12 cellular contexts compared by ENCODE assay signal in genomic region chr2:44930274-44930826, GRCh38. TPM values are rescaled to one million over a fixed set of nuclear protein-coding genes. Genes with fewer than 3 reads are reported as not detected.
A peak's percentile ranks its signal among the peaks of the same experiment; 100 is the strongest.
DNase-seq lines count a peak whose midpoint lies in the region; ATAC-seq and TF ChIP-seq lines count a peak whose summit lies in the region.
"Had no signal": no experiment of that assay in that cellular context is flagged by ENCODE, and none has a peak within 500 bp of the region (broad histone marks: within the 10 kb centered on the region; RNA-seq: fewer than 3 reads in every experiment).

No MANE protein-coding gene starts in this region.

- peaks cover 23% of the 10 kb centered on the region for H3K4me1 Mint-ChIP-seq in CD8-positive, alpha-beta T cell (ENCODE audit: low read depth)
- peaks cover 15% of the 10 kb centered on the region for H3K4me1 Mint-ChIP-seq in activated naive CD8-positive, alpha-beta T cell treated with anti-CD3 and anti-CD28 coated beads for 36 hours
- H3K4me1 Mint-ChIP-seq: nephron progenitor cell had no signal

- no peak overlapping the region for H3K18ac ChIP-seq in mesendoderm (ENCODE audit: low read length)

- H3K27me3 Mint-ChIP-seq in CD8-positive, alpha-beta T cell (ENCODE audit: low read depth): peaks cover 62% of the 10 kb centered on the region
- H3K27me3 Mint-ChIP-seq in activated naive CD8-positive, alpha-beta T cell treated with anti-CD3 and anti-CD28 coated beads for 36 hours: peaks cover 91% of the 10 kb centered on the region

- no peak overlapping the region for H3K27ac ChIP-seq in CD8-positive, alpha-beta T cell (ENCODE audit: low read depth, low read length)
- H3K27ac ChIP-seq in mesendoderm (ENCODE audit: low read depth, low read length): no peak overlapping the region

- H2BK120ac ChIP-seq in mesendoderm (ENCODE audit: low read depth, low read length): no peak overlapping the region

- TF ChIP-seq CTCF in CD8-positive, alpha-beta T cell (IDR thresholded peaks at IDR 0.05): no peak
- no peak for TF ChIP-seq CTCF in GM13976 (IDR thresholded peaks at IDR 0.05; ENCODE audit: borderline replicate concordance, control extremely low read depth, extremely low read depth, insufficient read depth, missing control alignments)

- H3K36me3 ChIP-seq in CD8-positive, alpha-beta T cell (ENCODE audit: insufficient read depth, low read length): no peaks in the 10 kb centered on the region
- H3K36me3 ChIP-seq in mesendoderm (ENCODE audit: control insufficient read depth, insufficient read depth, low read length): no peaks in the 10 kb centered on the region

- H3K23ac ChIP-seq in mesendoderm (ENCODE audit: low read length): no peak overlapping the region

- H3K4ac ChIP-seq in mesendoderm (ENCODE audit: low read depth, low read length): no peak overlapping the region

- no peak overlapping the region for H3K9ac ChIP-seq in mesendoderm (ENCODE audit: low read length)

- POLR2A ChIA-PET in CD8-positive, alpha-beta T cell (lab: Charles Lee): no interaction called here

- CTCF ChIA-PET in CD8-positive, alpha-beta T cell (lab: Charles Lee): no interaction called here

- peaks cover 19% of the 10 kb centered on the region for H3K27me3 ChIP-seq in CD8-positive, alpha-beta T cell (ENCODE audit: insufficient read depth, low read length)
- H3K27me3 ChIP-seq in mesendoderm (ENCODE audit: insufficient read depth, low read length, poor library complexity): peaks cover 65% of the 10 kb centered on the region

- no peak overlapping the region for H4K8ac ChIP-seq in mesendoderm (ENCODE audit: low read depth, low read length)

- no peak overlapping the region for H2AK5ac ChIP-seq in mesendoderm (ENCODE audit: low read length)

- intact Hi-C loops in CD8-positive, alpha-beta T cell (cut with DNase I, micrococcal nuclease): no loop called here
- intact Hi-C loops in head of caudate nucleus (cut with DNase I): loop anchor here (10.0 kb wide), 1 partner anchor 166 kb away; no protein-coding TSS in a partner anchor

- H3K9me3 ChIP-seq in CD8-positive, alpha-beta T cell (ENCODE audit: low read length): no peaks in the 10 kb centered on the region

- no peak overlapping the region for H3K56ac ChIP-seq in mesendoderm (ENCODE audit: low read length)

- H2BK15ac ChIP-seq in mesendoderm (replicated peaks; ENCODE audit: low read depth): no peak overlapping the region

- no peak overlapping the region for H3K4me2 ChIP-seq in mesendoderm (ENCODE audit: low read length)

- H2BK5ac ChIP-seq in mesendoderm (ENCODE audit: low read length): no peak overlapping the region

- no peak for DNase-seq in CD8-positive, alpha-beta T cell
- DNase-seq in GM13976 (ENCODE audit: low spot score) (peak; percentile 40), mesendoderm (peak; percentile 81), GDM1 (lab: John Stamatoyannopoulos, UW) (no peak), head of caudate nucleus (no peak)
- DNase-seq in activated naive CD8-positive, alpha-beta T cell treated with anti-CD3 and anti-CD28 coated beads for 36 hours: no peak
- DNase-seq: activated effector memory CD4-positive, alpha-beta T cell treated with anti-CD3 and anti-CD28 coated beads, Interleukin-2, amount 50 U/mL, for 16 hours; central memory CD4-positive, alpha-beta T cell; nephron progenitor cell; stimulated activated CD4-positive, alpha-beta T cell treated with anti-CD3 and anti-CD28 coated beads, Interleukin-12 subunit alpha, Interleukin-12 subunit beta, amount 100 ng/mL, for 4 hours had no signal

- no peak for ATAC-seq in CD8-positive, alpha-beta T cell
- no peak for ATAC-seq in HG02623 (IDR thresholded peaks at IDR 0.05; ENCODE audit: unreplicated experiment)
- ATAC-seq in GM21515 (IDR thresholded peaks at IDR 0.05; ENCODE audit: unreplicated experiment): no peak

- no peaks in the 10 kb centered on the region for H3K36me3 Mint-ChIP-seq in CD8-positive, alpha-beta T cell
- H3K36me3 Mint-ChIP-seq in activated naive CD8-positive, alpha-beta T cell treated with anti-CD3 and anti-CD28 coated beads for 36 hours: no peaks in the 10 kb centered on the region

- peaks cover 5% of the 10 kb centered on the region for H3K4me1 ChIP-seq in CD8-positive, alpha-beta T cell (ENCODE audit: insufficient read depth, low read length)
- peaks cover 10% of the 10 kb centered on the region for H3K4me1 ChIP-seq in mesendoderm (ENCODE audit: control insufficient read depth, low read depth, low read length)

- H3K4me3 ChIP-seq in CD8-positive, alpha-beta T cell (ENCODE audit: low read depth, low read length): no peak overlapping the region
- no peak overlapping the region for H3K4me3 ChIP-seq in mesendoderm (ENCODE audit: low read length)

- no CpG with 5 or more reads among the region's 22 CpGs for WGBS in mesendoderm (ENCODE audit: extremely low coverage, insufficient coverage, low lambda C conversion rate)

- in situ Hi-C loops in GM13976 (cut with MboI; ENCODE audit: low sequenced_read_pairs, unreplicated experiment): no loop called here

- peak overlapping the region; percentile 3 for H3K4me3 Mint-ChIP-seq in CD8-positive, alpha-beta T cell
- H3K4me3 Mint-ChIP-seq in activated naive CD8-positive, alpha-beta T cell treated with anti-CD3 and anti-CD28 coated beads for 36 hours: peak overlapping the region; percentile 15
- H3K4me3 Mint-ChIP-seq: nephron progenitor cell had no signal

- no peaks in the 10 kb centered on the region for H3K9me3 Mint-ChIP-seq in CD8-positive, alpha-beta T cell
- H3K9me3 Mint-ChIP-seq in activated naive CD8-positive, alpha-beta T cell treated with anti-CD3 and anti-CD28 coated beads for 36 hours: no peaks in the 10 kb centered on the region
- H3K9me3 Mint-ChIP-seq: nephron progenitor cell had no signal

- H4K5ac ChIP-seq in mesendoderm (ENCODE audit: low read length): no peak overlapping the region

- no peaks in the 10 kb centered on the region for H3K79me1 ChIP-seq in mesendoderm (ENCODE audit: low read length)

- no peaks in the 10 kb centered on the region for H3K79me2 ChIP-seq in mesendoderm (ENCODE audit: control insufficient read depth, insufficient read depth, low read length)

- no peak overlapping the region for H3K27ac Mint-ChIP-seq in CD8-positive, alpha-beta T cell
- no peak overlapping the region for H3K27ac Mint-ChIP-seq in activated naive CD8-positive, alpha-beta T cell treated with anti-CD3 and anti-CD28 coated beads for 36 hours
- H3K27ac Mint-ChIP-seq: nephron progenitor cell had no signal

RNA-seq across cellular contexts. Expression of gene SIX3, which starts 11.2 kb away (rescaled TPM):
- under 1 TPM in 1 of 2 experiments, not detected in 1; 0.11 TPM for total RNA-seq in CD8-positive, alpha-beta T cell
- not detected for total RNA-seq in activated naive CD8-positive, alpha-beta T cell treated with anti-CD3 and anti-CD28 coated beads for 36 hours
- polyA plus RNA-seq in mesendoderm (2013, experiment 1 of 2): 1.3 TPM
- polyA plus RNA-seq in mesendoderm (2013, experiment 2 of 2): 1.1 TPM

Comparison
In these comparisons a context has a peak if more than half of its experiments do, and no peak if none do; other contexts are left out.
1. DNase-seq: peak in GM13976 (single experiment) and mesendoderm (single experiment); none in CD8-positive, alpha-beta T cell (0 of 7), activated naive CD8-positive, alpha-beta T cell treated with anti-CD3 and anti-CD28 coated beads for 36 hours (single experiment), GDM1 (single experiment) and head of caudate nucleus (0 of 42).